8 cellular contexts compared by ENCODE assay signal in the genomic region with DNA sequence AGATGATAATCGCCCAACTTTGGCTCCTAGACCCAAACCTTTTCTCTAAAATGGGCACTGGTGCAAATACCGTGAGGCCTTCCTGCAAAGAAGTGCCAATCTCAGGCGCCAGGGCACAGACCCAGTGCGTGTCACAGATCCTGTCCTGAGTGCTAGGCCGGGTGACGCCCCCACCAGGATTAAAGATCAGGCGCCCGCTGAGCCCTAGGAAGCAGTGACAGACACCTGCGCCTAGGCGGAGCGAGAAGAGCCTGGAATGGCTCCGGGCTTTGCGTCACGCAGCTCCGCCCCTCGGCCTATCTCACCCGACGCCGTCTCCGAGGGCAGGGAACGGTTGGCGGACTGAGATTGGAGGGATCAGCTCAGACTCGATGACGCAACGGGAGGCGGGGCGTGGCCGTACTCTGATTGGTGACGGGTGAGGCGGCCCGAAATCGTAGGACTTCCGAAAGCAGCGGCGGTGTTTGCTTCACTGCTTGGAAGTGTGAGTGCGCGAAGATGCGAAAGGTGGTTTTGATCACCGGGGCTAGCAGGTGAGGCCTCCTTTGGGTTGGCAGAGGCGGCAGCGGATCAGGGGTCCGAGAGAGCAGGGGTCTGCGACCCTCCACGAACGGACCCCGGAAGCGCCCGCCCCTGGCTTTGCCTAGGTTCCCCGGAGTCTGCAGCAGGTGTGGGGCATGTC. TPM values are rescaled to one million over a fixed set of nuclear protein-coding genes. Genes with fewer than 3 reads are reported as not detected.
DNase-seq lines count a peak whose midpoint lies in the region; ATAC-seq, FAIRE-seq and TF ChIP-seq lines count a peak whose summit lies in the region.
"Not testable (repeated sequence)": the region's sequence is repeated elsewhere in the genome, so short reads cannot be mapped to it uniquely, and the experiment has no call there.

Gene HSD17B7, plus strand, starts transcription at position 400 of the 682 bp plus-strand sequence. Its CDS starts 99 bp downstream, at position 499.

- H3K9me3 Mint-ChIP-seq in chondrocyte (ENCODE audit: low read depth), result not testable (repeated sequence)

- not testable (repeated sequence) for H3K27me3 ChIP-seq in kidney epithelial cell (ENCODE audit: control insufficient read depth, insufficient read depth, low read length)

- TF ChIP-seq CTCF in chondrocyte (IDR thresholded peaks at IDR 0.05), result peak; percentile 29
- not testable (repeated sequence) for TF ChIP-seq CTCF in kidney epithelial cell (IDR thresholded peaks at IDR 0.05; ENCODE audit: insufficient read depth, low read length, poor library complexity, severe bottlenecking)

- ATAC-seq in HG03439 (IDR thresholded peaks at IDR 0.05; ENCODE audit: unreplicated experiment), result peak; percentile 100

- peak within 1 kb of the TSS; percentile 86 for H3K4me3 Mint-ChIP-seq in chondrocyte (ENCODE audit: unreplicated experiment)

- not testable (repeated sequence) for H3K4me1 Mint-ChIP-seq in chondrocyte (ENCODE audit: low read depth)

- peak; percentile 100 for FAIRE-seq in GM19239 (lab: Jason Lieb, UNC)

- H3K27ac Mint-ChIP-seq in chondrocyte (ENCODE audit: unreplicated experiment), result peak within 1 kb of the TSS; percentile 92

- H3K27me3 Mint-ChIP-seq in chondrocyte (ENCODE audit: low read depth), result not testable (repeated sequence)

- DNase-seq in Ammon's horn (ENCODE audit: low spot score) (peak; percentile 83), NCI-H510A (lab: John Stamatoyannopoulos, UW) (peak; percentile 80), kidney epithelial cell (ENCODE audit: low read depth) (peak; percentile 23)
- not testable (repeated sequence) for DNase-seq in GM19239 (ENCODE audit: insufficient read length, low spot score); chondrocyte (ENCODE audit: low spot score)
- DNase-seq in activated CD4-positive, alpha-beta T cell treated with anti-CD3 and anti-CD28 coated beads for 24 hours (ENCODE audit: low read depth in 2 of 2), result peak; percentile 45
- peak; percentile 59 to 62 for DNase-seq in stimulated activated CD4-positive, alpha-beta T cell treated with anti-CD3 and anti-CD28 coated beads, Interleukin-15, amount 100 ng/mL, for 48 hours (ENCODE audit: low read depth in 2 of 2)

- H3K36me3 Mint-ChIP-seq in chondrocyte (ENCODE audit: low read depth), result not testable (repeated sequence)

- not testable (repeated sequence) for H3K36me3 ChIP-seq in kidney epithelial cell (ENCODE audit: control insufficient read depth, insufficient read depth, low read length)

- H3K4me3 ChIP-seq in kidney epithelial cell (ENCODE audit: low read depth, low read length), result peak within 1 kb of the TSS; percentile 53

RNA-seq across cellular contexts. Expression of gene HSD17B7, which starts in this region (rescaled TPM):
- 4.9 to 7.8 TPM (median 5.9 TPM) in 3 replicates for total RNA-seq in chondrocyte
- 23.1 and 32.3 TPM in 2 replicates for total RNA-seq in kidney epithelial cell
